1 cellular context compared by ENCODE assay signal in the genomic region with DNA sequence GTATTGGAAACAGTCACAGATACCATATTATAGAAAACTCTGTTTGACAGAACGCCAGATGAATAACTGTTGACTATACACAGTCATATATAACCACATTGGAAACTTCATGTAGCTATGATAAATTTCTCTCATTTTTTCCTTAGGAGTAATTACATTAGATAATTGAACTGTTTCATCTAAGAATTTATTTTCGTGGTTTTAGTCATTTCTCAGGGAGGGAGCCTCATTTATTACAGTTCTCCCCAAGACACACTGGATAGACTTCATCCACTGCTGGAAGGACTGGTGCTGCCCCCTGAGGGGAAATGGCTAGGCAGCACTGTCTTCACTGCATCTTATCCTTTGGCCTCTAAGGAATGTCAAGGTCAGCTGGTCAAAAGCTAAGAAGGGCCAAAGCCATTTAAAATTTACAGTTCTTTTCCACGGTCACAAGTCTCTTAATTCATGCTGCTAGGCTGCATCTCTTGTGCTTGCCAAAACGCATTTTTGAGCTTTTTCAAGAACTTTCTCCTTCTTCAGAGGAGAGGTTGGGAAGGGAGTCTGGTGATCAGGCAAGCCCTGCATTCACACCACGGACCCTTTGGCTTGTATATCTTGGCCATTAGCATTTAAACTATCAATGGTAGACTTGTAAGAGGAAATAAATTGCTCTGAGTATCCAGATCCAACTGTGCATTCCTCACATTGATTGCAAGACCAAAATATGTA.
TF ChIP-seq lines count a peak whose summit lies in the region.

No MANE protein-coding gene starts in this region.

TF ChIP-seq in K562, 482 proteins besides CTCF, POLR2A, EP300 and RAD21 (continued from another document):
- TF ChIP-seq, protein P1, sequence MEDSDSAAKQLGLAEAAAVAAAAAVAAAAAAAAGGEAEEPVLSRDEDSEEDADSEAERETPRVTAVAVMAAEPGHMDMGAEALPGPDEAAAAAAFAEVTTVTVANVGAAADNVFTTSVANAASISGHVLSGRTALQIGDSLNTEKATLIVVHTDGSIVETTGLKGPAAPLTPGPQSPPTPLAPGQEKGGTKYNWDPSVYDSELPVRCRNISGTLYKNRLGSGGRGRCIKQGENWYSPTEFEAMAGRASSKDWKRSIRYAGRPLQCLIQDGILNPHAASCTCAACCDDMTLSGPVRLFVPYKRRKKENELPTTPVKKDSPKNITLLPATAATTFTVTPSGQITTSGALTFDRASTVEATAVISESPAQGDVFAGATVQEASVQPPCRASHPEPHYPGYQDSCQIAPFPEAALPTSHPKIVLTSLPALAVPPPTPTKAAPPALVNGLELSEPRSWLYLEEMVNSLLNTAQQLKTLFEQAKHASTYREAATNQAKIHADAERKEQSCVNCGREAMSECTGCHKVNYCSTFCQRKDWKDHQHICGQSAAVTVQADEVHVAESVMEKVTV (CRISPR knock-in tag; IDR thresholded peaks at IDR 0.05) = no peak
- TF ChIP-seq TCF7L2 (IDR thresholded peaks at IDR 0.05; ENCODE audit: low read depth, low read length) (no peak), CBX3 (IDR thresholded peaks at IDR 0.05; ENCODE audit: borderline replicate concordance in 1 of 2, low read length in 2 of 2) (no peak), ZFP36 (IDR thresholded peaks at IDR 0.05; ENCODE audit: low read depth, low read length, partially characterized antibody) (no peak), PRPF4 (IDR thresholded peaks at IDR 0.05; ENCODE audit: insufficient read depth, low read depth, low read length, poor library complexity, severe bottlenecking) (no peak)
- TF ChIP-seq, protein P2, sequence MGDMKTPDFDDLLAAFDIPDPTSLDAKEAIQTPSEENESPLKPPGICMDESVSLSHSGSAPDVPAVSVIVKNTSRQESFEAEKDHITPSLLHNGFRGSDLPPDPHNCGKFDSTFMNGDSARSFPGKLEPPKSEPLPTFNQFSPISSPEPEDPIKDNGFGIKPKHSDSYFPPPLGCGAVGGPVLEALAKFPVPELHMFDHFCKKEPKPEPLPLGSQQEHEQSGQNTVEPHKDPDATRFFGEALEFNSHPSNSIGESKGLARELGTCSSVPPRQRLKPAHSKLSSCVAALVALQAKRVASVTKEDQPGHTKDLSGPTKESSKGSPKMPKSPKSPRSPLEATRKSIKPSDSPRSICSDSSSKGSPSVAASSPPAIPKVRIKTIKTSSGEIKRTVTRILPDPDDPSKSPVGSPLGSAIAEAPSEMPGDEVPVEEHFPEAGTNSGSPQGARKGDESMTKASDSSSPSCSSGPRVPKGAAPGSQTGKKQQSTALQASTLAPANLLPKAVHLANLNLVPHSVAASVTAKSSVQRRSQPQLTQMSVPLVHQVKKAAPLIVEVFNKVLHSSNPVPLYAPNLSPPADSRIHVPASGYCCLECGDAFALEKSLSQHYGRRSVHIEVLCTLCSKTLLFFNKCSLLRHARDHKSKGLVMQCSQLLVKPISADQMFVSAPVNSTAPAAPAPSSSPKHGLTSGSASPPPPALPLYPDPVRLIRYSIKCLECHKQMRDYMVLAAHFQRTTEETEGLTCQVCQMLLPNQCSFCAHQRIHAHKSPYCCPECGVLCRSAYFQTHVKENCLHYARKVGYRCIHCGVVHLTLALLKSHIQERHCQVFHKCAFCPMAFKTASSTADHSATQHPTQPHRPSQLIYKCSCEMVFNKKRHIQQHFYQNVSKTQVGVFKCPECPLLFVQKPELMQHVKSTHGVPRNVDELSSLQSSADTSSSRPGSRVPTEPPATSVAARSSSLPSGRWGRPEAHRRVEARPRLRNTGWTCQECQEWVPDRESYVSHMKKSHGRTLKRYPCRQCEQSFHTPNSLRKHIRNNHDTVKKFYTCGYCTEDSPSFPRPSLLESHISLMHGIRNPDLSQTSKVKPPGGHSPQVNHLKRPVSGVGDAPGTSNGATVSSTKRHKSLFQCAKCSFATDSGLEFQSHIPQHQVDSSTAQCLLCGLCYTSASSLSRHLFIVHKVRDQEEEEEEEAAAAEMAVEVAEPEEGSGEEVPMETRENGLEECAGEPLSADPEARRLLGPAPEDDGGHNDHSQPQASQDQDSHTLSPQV (IDR thresholded peaks at IDR 0.05) = no peak
- TF ChIP-seq, protein P3, sequence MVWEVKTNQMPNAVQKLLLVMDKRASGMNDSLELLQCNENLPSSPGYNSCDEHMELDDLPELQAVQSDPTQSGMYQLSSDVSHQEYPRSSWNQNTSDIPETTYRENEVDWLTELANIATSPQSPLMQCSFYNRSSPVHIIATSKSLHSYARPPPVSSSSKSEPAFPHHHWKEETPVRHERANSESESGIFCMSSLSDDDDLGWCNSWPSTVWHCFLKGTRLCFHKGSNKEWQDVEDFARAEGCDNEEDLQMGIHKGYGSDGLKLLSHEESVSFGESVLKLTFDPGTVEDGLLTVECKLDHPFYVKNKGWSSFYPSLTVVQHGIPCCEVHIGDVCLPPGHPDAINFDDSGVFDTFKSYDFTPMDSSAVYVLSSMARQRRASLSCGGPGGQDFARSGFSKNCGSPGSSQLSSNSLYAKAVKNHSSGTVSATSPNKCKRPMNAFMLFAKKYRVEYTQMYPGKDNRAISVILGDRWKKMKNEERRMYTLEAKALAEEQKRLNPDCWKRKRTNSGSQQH (CRISPR knock-in tag; IDR thresholded peaks at IDR 0.05) = no peak
